In the genomic region with DNA sequence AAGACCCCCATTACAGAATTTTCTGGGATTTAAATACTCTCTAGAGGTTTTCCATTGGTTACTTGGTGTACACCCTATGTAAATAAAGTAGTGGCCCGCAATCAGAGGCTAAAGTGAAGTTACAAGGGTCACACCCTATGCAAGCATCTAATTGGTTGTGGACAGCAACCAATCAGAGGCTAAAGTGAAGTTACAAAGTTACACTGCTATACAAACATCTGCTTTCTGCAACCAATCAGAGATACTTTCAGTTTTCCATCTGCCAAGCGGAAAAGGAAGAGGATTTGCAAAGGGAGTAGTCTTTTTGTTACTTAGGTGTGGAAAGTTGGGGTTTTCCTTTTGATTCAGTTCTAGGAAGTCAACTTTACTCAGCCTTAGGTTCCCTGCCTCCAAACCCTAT, we compare ENCODE assay signal across 8 cellular contexts. TPM values are rescaled to one million over a fixed set of nuclear protein-coding genes. Genes with fewer than 3 reads are reported as not detected.
DNase-seq lines count a peak whose midpoint lies in the region; ATAC-seq and TF ChIP-seq lines count a peak whose summit lies in the region.

No MANE protein-coding gene starts in this region.

- H3K27me3 ChIP-seq in foreskin keratinocyte = no peaks in the 10 kb centered on the region

- H3K27ac Mint-ChIP-seq in activated T-helper 2 cell treated with anti-CD3 and anti-CD28 coated beads, Interferon-gamma antibody, Interleukin-2, Interleukin-4, amounts not matched to agents 10 μg/mL and 5 μg/mL and 100 μg/mL, durations not matched to agents 14 hours and 24 hours and 36 hours = peak overlapping the region; percentile 78
- no peak overlapping the region for H3K27ac Mint-ChIP-seq in chondrocyte (ENCODE audit: unreplicated experiment)

- no peaks in the 10 kb centered on the region for H3K9me3 Mint-ChIP-seq in activated T-helper 2 cell treated with anti-CD3 and anti-CD28 coated beads, Interferon-gamma antibody, Interleukin-2, Interleukin-4, amounts not matched to agents 10 μg/mL and 5 μg/mL and 100 μg/mL, durations not matched to agents 14 hours and 24 hours and 36 hours
- H3K9me3 Mint-ChIP-seq in chondrocyte (ENCODE audit: low read depth) = peaks cover 7% of the 10 kb centered on the region

- peak overlapping the region; percentile 65 for H3K4me3 Mint-ChIP-seq in activated T-helper 2 cell treated with anti-CD3 and anti-CD28 coated beads, Interferon-gamma antibody, Interleukin-2, Interleukin-4, amounts not matched to agents 10 μg/mL and 5 μg/mL and 100 μg/mL, durations not matched to agents 14 hours and 24 hours and 36 hours (ENCODE audit: low read depth)
- no peak overlapping the region for H3K4me3 Mint-ChIP-seq in chondrocyte (ENCODE audit: unreplicated experiment)

- H3K27ac ChIP-seq in foreskin keratinocyte = no peak overlapping the region

- CTCF ChIA-PET in GM10248 (lab: Yijun Ruan, JAX) = no interaction called here

- DNase-seq in stimulated activated naive CD4-positive, alpha-beta T cell (lab: John Stamatoyannopoulos, UW) = peak in 5 of 6 experiments; percentile 11 to 56 (median 49)
- no peak for DNase-seq in stimulated activated naive CD4-positive, alpha-beta T cell treated with Interleukin-2 at 50 U/mL for 16 hours (lab: John Stamatoyannopoulos, UW)
- peak; percentile 9 for DNase-seq in activated T-helper 2 cell treated with anti-CD3 and anti-CD28 coated beads, Interferon-gamma antibody, Interleukin-2, Interleukin-4, amounts not matched to agents 10 μg/mL and 5 μg/mL and 100 μg/mL, durations not matched to agents 14 hours and 24 hours and 36 hours (ENCODE audit: low spot score)
- peak; percentile 48 for DNase-seq in left lobe of liver (ENCODE audit: low spot score)
- no peak for DNase-seq in GM10248 (ENCODE audit: extremely low spot score)
- no peak for DNase-seq in COLO668 (lab: John Stamatoyannopoulos, UW; ENCODE audit: unreplicated experiment)
- DNase-seq in foreskin keratinocyte = no peak
- no peak for DNase-seq in chondrocyte (ENCODE audit: low spot score)

- intact Hi-C loops in activated T-helper 2 cell treated with anti-CD3 and anti-CD28 coated beads, Interferon-gamma antibody, Interleukin-2, Interleukin-4, amounts not matched to agents 10 μg/mL and 5 μg/mL and 100 μg/mL, durations not matched to agents 14 hours and 24 hours and 36 hours (cut with micrococcal nuclease) = loop anchor here (5.0 to 10.0 kb wide), 3 partner anchors 113 to 1574 kb away; partner anchors contain the start of gene PGK1

- H3K4me1 Mint-ChIP-seq in activated T-helper 2 cell treated with anti-CD3 and anti-CD28 coated beads, Interferon-gamma antibody, Interleukin-2, Interleukin-4, amounts not matched to agents 10 μg/mL and 5 μg/mL and 100 μg/mL, durations not matched to agents 14 hours and 24 hours and 36 hours (ENCODE audit: low read depth) = peaks cover 20% of the 10 kb centered on the region
- peaks cover 22% of the 10 kb centered on the region for H3K4me1 Mint-ChIP-seq in chondrocyte (ENCODE audit: low read depth)

- TF ChIP-seq CTCF in GM10248 (IDR thresholded peaks at IDR 0.05; ENCODE audit: control extremely low read depth, extremely low read depth, low read depth, missing control alignments) (no peak), foreskin keratinocyte (conservative IDR thresholded peaks at IDR 0.05) (no peak), chondrocyte (IDR thresholded peaks at IDR 0.05) (no peak)

- POLR2A ChIA-PET in GM10248 (lab: Yijun Ruan, JAX) = interaction anchor here (0.5 kb wide), 1 partner anchor 15 kb away, joined by 4 read pairs; no protein-coding TSS in a partner anchor

- peaks cover 13% of the 10 kb centered on the region for H3K36me3 Mint-ChIP-seq in activated T-helper 2 cell treated with anti-CD3 and anti-CD28 coated beads, Interferon-gamma antibody, Interleukin-2, Interleukin-4, amounts not matched to agents 10 μg/mL and 5 μg/mL and 100 μg/mL, durations not matched to agents 14 hours and 24 hours and 36 hours (ENCODE audit: low read depth)
- H3K36me3 Mint-ChIP-seq in chondrocyte (ENCODE audit: low read depth) = peaks cover 3% of the 10 kb centered on the region

- no peaks in the 10 kb centered on the region for H3K4me1 ChIP-seq in foreskin keratinocyte

- no peaks in the 10 kb centered on the region for H3K27me3 Mint-ChIP-seq in activated T-helper 2 cell treated with anti-CD3 and anti-CD28 coated beads, Interferon-gamma antibody, Interleukin-2, Interleukin-4, amounts not matched to agents 10 μg/mL and 5 μg/mL and 100 μg/mL, durations not matched to agents 14 hours and 24 hours and 36 hours (ENCODE audit: low read depth)
- H3K27me3 Mint-ChIP-seq in chondrocyte (ENCODE audit: low read depth) = no peaks in the 10 kb centered on the region

- ATAC-seq in left lobe of liver = peak; percentile 74
- ATAC-seq in foreskin keratinocyte = no peak

RNA-seq across cellular contexts. Expression of gene ATRX, which starts 2.0 kb away (rescaled TPM):
- total RNA-seq in activated T-helper 2 cell treated with anti-CD3 and anti-CD28 coated beads, Interferon-gamma antibody, Interleukin-2, Interleukin-4, amounts not matched to agents 10 μg/mL and 5 μg/mL and 100 μg/mL, durations not matched to agents 14 hours and 24 hours and 36 hours = 74.4 and 82.5 TPM in 2 replicates
- total RNA-seq in left lobe of liver (18.8 TPM), foreskin keratinocyte (35.1 and 38.4 TPM in 2 replicates), chondrocyte (81.9 to 186 TPM (median 94.7 TPM) in 3 replicates)
- 4.0 and 4.2 TPM in 2 replicates for polyA plus RNA-seq in foreskin keratinocyte

Comparison
In these comparisons a context has a peak if more than half of its experiments do, and no peak if none do; other contexts are left out.
1. DNase-seq: peak in stimulated activated naive CD4-positive, alpha-beta T cell (5 of 6), activated T-helper 2 cell treated with anti-CD3 and anti-CD28 coated beads, Interferon-gamma antibody, Interleukin-2, Interleukin-4, amounts not matched to agents 10 μg/mL and 5 μg/mL and 100 μg/mL, durations not matched to agents 14 hours and 24 hours and 36 hours (single experiment) and left lobe of liver (single experiment); none in stimulated activated naive CD4-positive, alpha-beta T cell treated with Interleukin-2 at 50 U/mL for 16 hours (single experiment), GM10248 (single experiment), COLO668 (single experiment), foreskin keratinocyte (0 of 2) and chondrocyte (single experiment).